1 cellular context compared by ENCODE assay signal in genomic region chr17:43769426-43769825, GRCh38.
TF ChIP-seq lines count a peak whose summit lies in the region.

No MANE protein-coding gene starts in this region.

TF ChIP-seq in SK-N-SH, 30 proteins besides CTCF, POLR2A, EP300 and RAD21 (continued from another document):
- no peak for TF ChIP-seq GABPA (IDR thresholded peaks at IDR 0.05; ENCODE audit: low read depth)
TF ChIP-seq in SK-N-SH: peak in this region for 0.
